ENCODE assay signal across 23 cellular contexts in the genomic region with DNA sequence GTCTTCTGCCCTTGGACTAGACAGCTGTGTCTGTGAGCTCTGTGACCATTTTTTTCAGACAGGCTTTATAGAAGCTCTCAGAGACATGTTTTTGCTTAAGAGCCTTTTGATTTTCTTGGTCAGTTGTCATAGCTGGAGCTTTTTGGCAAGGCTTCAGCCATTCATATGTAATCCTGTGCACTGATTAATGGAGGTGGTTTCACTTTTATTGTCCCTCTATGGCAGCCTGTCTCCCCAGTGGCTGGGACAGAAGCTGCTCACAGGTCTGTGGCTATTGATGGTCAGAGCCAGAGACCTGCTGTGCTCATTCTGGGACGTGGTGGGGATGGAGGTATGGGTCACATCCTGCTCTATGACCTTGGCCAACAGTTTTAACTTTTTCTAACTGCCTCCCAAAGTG. TPM values are rescaled to one million over a fixed set of nuclear protein-coding genes. Genes with fewer than 3 reads are reported as not detected.
DNase-seq lines count a peak whose midpoint lies in the region; ATAC-seq, FAIRE-seq and TF ChIP-seq lines count a peak whose summit lies in the region.
"Had no signal": no experiment of that assay in that cellular context is flagged by ENCODE, and none has a peak within 500 bp of the region (broad histone marks: within the 10 kb centered on the region; RNA-seq: fewer than 3 reads in every experiment).

No MANE protein-coding gene starts in this region.

- no peak for FAIRE-seq in endothelial cell of umbilical vein (lab: Jason Lieb, UNC)
- FAIRE-seq in GM12891 (lab: Jason Lieb, UNC) = no peak

- dilution Hi-C loops in endothelial cell of umbilical vein (cut with MboI; ENCODE audit: extremely low pct_ligation_motif_present, low sequenced_read_pairs) = no loop called here

- CTCF ChIA-PET in endothelial cell of umbilical vein (lab: Charles Lee) = no interaction called here

- no peaks in the 10 kb centered on the region for H3K36me3 ChIP-seq in endothelial cell of umbilical vein (ENCODE audit: control insufficient read depth in 2 of 2, extremely low read depth in 1 of 2, insufficient read depth in 2 of 2, low read length in 2 of 2)
- H3K36me3 ChIP-seq: MG63 had no signal

- H3K27ac ChIP-seq in endothelial cell of umbilical vein (ENCODE audit: insufficient read depth, low read depth, low read length) = no peak overlapping the region
- H3K27ac ChIP-seq: BLaER1 treated with 17β-estradiol and CSF1 and Interleukin-3, amounts not matched to agents 10 nM and 100 nM had no signal

- DNase-seq in RPMI7951 (ENCODE audit: low read depth) = peak; percentile 9
- peak; percentile 31 for DNase-seq in endothelial cell of umbilical vein (ENCODE audit: low read depth, low spot score)
- peak; percentile 66 to 68 for DNase-seq in lung microvascular endothelial cell (ENCODE audit: low read depth in 2 of 2)
- DNase-seq in GM12891 (ENCODE audit: insufficient read length, low spot score) = no peak
- no peak for DNase-seq in HPDE6-E6E7 (ENCODE audit: extremely low spot score)
- no peak for DNase-seq in T-helper 9 cell
- DNase-seq: Calu3; CD8-positive, alpha-beta T cell; H7; IMR-90; Karpas-422; MG63; NCI-H1048; NCI-H1436; NCI-H2029; NCI-H345; NCI-H524 treated with DMSO at 0.1 percent for 48 hours; OCI-M1; SHP77 treated with DMSO at 0.1 percent for 48 hours; SK-N-SH had no signal

- TF ChIP-seq CTCF in endothelial cell of umbilical vein (IDR thresholded peaks at IDR 0.05; ENCODE audit: extremely low read depth in 1 of 2, insufficient read depth in 1 of 2, low read depth in 1 of 2, low read length in 2 of 2) = no peak

- H3K9me3 ChIP-seq in endothelial cell of umbilical vein (replicated peaks; ENCODE audit: control insufficient read depth, insufficient read depth, low read length) = no peaks in the 10 kb centered on the region
- H3K9me3 ChIP-seq: MG63, SK-N-SH had no signal

- TF ChIP-seq POLR2A in endothelial cell of umbilical vein (IDR thresholded peaks at IDR 0.05; ENCODE audit: low read depth, low read length) (no peak), GM12891 (IDR thresholded peaks at IDR 0.05; ENCODE audit: low read depth, low read length) (no peak)

- no peaks in the 10 kb centered on the region for H3K27me3 ChIP-seq in endothelial cell of umbilical vein (ENCODE audit: control insufficient read depth in 2 of 2, insufficient read depth in 2 of 2, low read length in 2 of 2)
- H3K27me3 ChIP-seq: BLaER1 treated with 17β-estradiol and CSF1 and Interleukin-3, amounts not matched to agents 10 nM and 100 nM; MG63 had no signal

- no peaks in the 10 kb centered on the region for H3K4me1 ChIP-seq in endothelial cell of umbilical vein (ENCODE audit: control insufficient read depth, extremely low read depth, insufficient read depth, low read length)

- peak; percentile 55 for ATAC-seq in GM18907 (IDR thresholded peaks at IDR 0.05; ENCODE audit: unreplicated experiment)
- ATAC-seq: CD8-positive, alpha-beta T cell had no signal

- H3K9me1 ChIP-seq in endothelial cell of umbilical vein (replicated peaks; ENCODE audit: control insufficient read depth, extremely low read depth, insufficient read depth, low read length) = no peaks in the 10 kb centered on the region

- no peak overlapping the region for H3K9ac ChIP-seq in endothelial cell of umbilical vein (replicated peaks; ENCODE audit: extremely low read depth, insufficient read depth, low read length)
- H3K9ac ChIP-seq: BLaER1 treated with 17β-estradiol and CSF1 and Interleukin-3, amounts not matched to agents 10 nM and 100 nM; SK-N-SH had no signal

- POLR2A ChIA-PET in endothelial cell of umbilical vein (lab: Charles Lee) = no interaction called here

- H3K4me3 ChIP-seq in endothelial cell of umbilical vein (replicated peaks in 1 of 3; ENCODE audit: insufficient read depth in 1 of 3, low read depth in 1 of 3, low read length in 3 of 3) = no peak overlapping the region
- H3K4me3 ChIP-seq: BLaER1 treated with 17β-estradiol and CSF1 and Interleukin-3, amounts not matched to agents 10 nM and 100 nM; MG63 had no signal

- intact Hi-C loops in endothelial cell of umbilical vein (cut with micrococcal nuclease) = no loop called here

- no peak overlapping the region for H2AFZ ChIP-seq in endothelial cell of umbilical vein (ENCODE audit: low read depth, low read length)

- no peaks in the 10 kb centered on the region for H3K79me2 ChIP-seq in endothelial cell of umbilical vein (ENCODE audit: control insufficient read depth, insufficient read depth, low read length)

- BruUV-seq in endothelial cell of umbilical vein (replicated peaks; lab: Mats Ljungman, UMichigan) = no TSS peak

- no peak overlapping the region for H3K4me2 ChIP-seq in endothelial cell of umbilical vein (ENCODE audit: insufficient read depth, low read length)
- H3K4me2 ChIP-seq: SK-N-SH had no signal

- H4K20me1 ChIP-seq in endothelial cell of umbilical vein (replicated peaks; ENCODE audit: control insufficient read depth, extremely low read depth, insufficient read depth, low read length) = no peaks in the 10 kb centered on the region
- H4K20me1 ChIP-seq: BLaER1 treated with 17β-estradiol and CSF1 and Interleukin-3, amounts not matched to agents 10 nM and 100 nM had no signal

TF ChIP-seq in endothelial cell of umbilical vein, 7 proteins besides CTCF, POLR2A, EP300 and RAD21:
- TF ChIP-seq JUN (IDR thresholded peaks at IDR 0.05; ENCODE audit: borderline replicate concordance, insufficient read depth, insufficient read length, low read depth) = no peak
- no peak for TF ChIP-seq MYC (IDR thresholded peaks at IDR 0.05; ENCODE audit: low read depth, low read length)
- TF ChIP-seq FOS (IDR thresholded peaks at IDR 0.05; ENCODE audit: borderline replicate concordance, insufficient read depth, low read length) = no peak
- no peak for TF ChIP-seq GATA2 (IDR thresholded peaks at IDR 0.05; ENCODE audit: insufficient read depth, insufficient read length, low read depth, low read length)
- no peak for TF ChIP-seq EZH2 (IDR thresholded peaks at IDR 0.05; ENCODE audit: borderline replicate concordance, low read depth, low read length, severe bottlenecking)

TF ChIP-seq in GM12891, 5 proteins besides CTCF, POLR2A, EP300 and RAD21:
- TF ChIP-seq PAX5 (IDR thresholded peaks at IDR 0.05; ENCODE audit: insufficient read depth, low read length, severe bottlenecking) = no peak
- no peak for TF ChIP-seq TAF1 (IDR thresholded peaks at IDR 0.05; ENCODE audit: low read depth, low read length)
- TF ChIP-seq SPI1 (IDR thresholded peaks at IDR 0.05; ENCODE audit: low read depth, low read length) = no peak
- TF ChIP-seq POLR2AphosphoS5 (IDR thresholded peaks at IDR 0.05; ENCODE audit: low read depth, low read length) = no peak
- no peak for TF ChIP-seq POU2F2 (IDR thresholded peaks at IDR 0.05; ENCODE audit: low read depth, low read length)

RNA-seq across cellular contexts. Expression of a gene that starts 51.0 kb away (rescaled TPM):
- 0.49 and 0.72 TPM in 2 replicates for total RNA-seq in RPMI7951 (2014; rRNA removed; shearing (Covaris generic))
- total RNA-seq in endothelial cell of umbilical vein (0.30 and 0.71 TPM in 2 replicates), lung microvascular endothelial cell (16.3 and 24.2 TPM in 2 replicates)
- polyA plus RNA-seq in endothelial cell of umbilical vein = 0.06 TPM in 2 replicates
- 0.03 and 0.04 TPM in 2 replicates for polyA plus RNA-seq in endothelial cell of umbilical vein (2011; cell fraction: cytosol; rRNA removed)
- polyA plus RNA-seq in endothelial cell of umbilical vein (2011; cell fraction: nucleus; rRNA removed) = 0.03 and 0.10 TPM in 2 replicates
- 0.03 and 0.12 TPM in 2 replicates for polyA plus RNA-seq in endothelial cell of umbilical vein (2012)
- 0.28 and 0.92 TPM in 2 replicates for polyA minus RNA-seq in endothelial cell of umbilical vein
- not detected for polyA minus RNA-seq in endothelial cell of umbilical vein (2011; cell fraction: cytosol; rRNA and poly(A)+ RNA removed)
- 0.14 and 0.19 TPM in 2 replicates for polyA minus RNA-seq in endothelial cell of umbilical vein (2011; cell fraction: nucleus; rRNA and poly(A)+ RNA removed)
- not detected for polyA plus RNA-seq in GM12891 (2012; ENCODE audit: low read depth, missing spikeins)
- total RNA-seq: CD8-positive, alpha-beta T cell; HT-29 had no signal
- polyA plus RNA-seq: IMR-90 had no signal

Comparison
In these comparisons a context has a peak if more than half of its experiments do, and no peak if none do; other contexts are left out.
1. DNase-seq: peak in RPMI7951 (single experiment), endothelial cell of umbilical vein (single experiment) and lung microvascular endothelial cell (2 of 2); none in GM12891 (single experiment), HPDE6-E6E7 (single experiment) and T-helper 9 cell (single experiment).
2. RNA of a gene that starts 51.0 kb away (total RNA-seq): 16.3 to 24.2 TPM in lung microvascular endothelial cell; 0.49 to 0.72 TPM in RPMI7951 and 0.30 to 0.71 TPM in endothelial cell of umbilical vein; every median in the first group is over 10 times any median in the second.